ENCODE assay signal across 18 cellular contexts in genomic region chr3:121803921-121804320, GRCh38. TPM values are rescaled to one million over a fixed set of nuclear protein-coding genes. Genes with fewer than 3 reads are reported as not detected.
A peak's percentile ranks its signal among the peaks of the same experiment; 100 is the strongest.
DNase-seq lines count a peak whose midpoint lies in the region; ATAC-seq, FAIRE-seq and TF ChIP-seq lines count a peak whose summit lies in the region.
"Had no signal": no experiment of that assay in that cellular context is flagged by ENCODE, and none has a peak within 500 bp of the region (broad histone marks: within the 10 kb centered on the region; RNA-seq: fewer than 3 reads in every experiment).

No MANE protein-coding gene starts in this region.

- H3K36me3 ChIP-seq in kidney (ENCODE audit: control insufficient read depth in 1 of 2, insufficient read depth in 2 of 2, low read length in 2 of 2), result peaks cover 6 to 8% of the 10 kb centered on the region in 2 donors
- peaks cover 3 to 18% (median 4%) of the 10 kb centered on the region in 3 experiments for H3K36me3 ChIP-seq in naive thymus-derived CD4-positive, alpha-beta T cell (ENCODE audit: control insufficient read depth in 2 of 3, insufficient read depth in 3 of 3, low read length in 3 of 3)

- POLR2A ChIA-PET in naive thymus-derived CD4-positive, alpha-beta T cell (lab: Charles Lee), result no interaction called here

- H3K36me3 Mint-ChIP-seq in stimulated activated memory B cell treated with anti-CD40 and anti-IgM and Interleukin-4, amounts not matched to agents 10 μg/mL and 1 μg/mL and 100 μg/mL, for 72 hours, result peaks cover 63% of the 10 kb centered on the region
- peaks cover 15 to 54% (median 27%) of the 10 kb centered on the region in 5 donors for H3K36me3 Mint-ChIP-seq in naive thymus-derived CD4-positive, alpha-beta T cell

- H3K27ac Mint-ChIP-seq in stimulated activated memory B cell treated with anti-CD40 and anti-IgM and Interleukin-4, amounts not matched to agents 10 μg/mL and 1 μg/mL and 100 μg/mL, for 72 hours, result peak overlapping the region; percentile 91
- peak overlapping the region in 2 of 9 donors; percentile 34 to 47 for H3K27ac Mint-ChIP-seq in naive thymus-derived CD4-positive, alpha-beta T cell

- no peaks in the 10 kb centered on the region for H3K4me1 ChIP-seq in kidney (ENCODE audit: control insufficient read depth in 1 of 2, insufficient read depth in 1 of 2, low read depth in 1 of 2, low read length in 2 of 2)
- no peaks in the 10 kb centered on the region for H3K4me1 ChIP-seq in naive thymus-derived CD4-positive, alpha-beta T cell (ENCODE audit: control insufficient read depth in 2 of 2, insufficient read depth in 2 of 2, low read length in 2 of 2)
- H3K4me1 ChIP-seq: BLaER1 treated with 17β-estradiol and CSF1 and Interleukin-3, amounts not matched to agents 10 nM and 100 nM had no signal

- CTCF ChIA-PET in naive thymus-derived CD4-positive, alpha-beta T cell (lab: Charles Lee), result no interaction called here

- H3K4me1 Mint-ChIP-seq in stimulated activated memory B cell treated with anti-CD40 and anti-IgM and Interleukin-4, amounts not matched to agents 10 μg/mL and 1 μg/mL and 100 μg/mL, for 72 hours, result peaks cover 60% of the 10 kb centered on the region
- H3K4me1 Mint-ChIP-seq in naive thymus-derived CD4-positive, alpha-beta T cell, result peaks cover 0 to 10% (median 0%) of the 10 kb centered on the region in 7 donors

- H3K27me3 ChIP-seq in naive thymus-derived CD4-positive, alpha-beta T cell (ENCODE audit: control insufficient read depth in 2 of 2, insufficient read depth in 2 of 2, low read length in 2 of 2), result no peaks in the 10 kb centered on the region
- H3K27me3 ChIP-seq: BLaER1 treated with 17β-estradiol and CSF1 and Interleukin-3, amounts not matched to agents 10 nM and 100 nM had no signal

- H3K9me3 Mint-ChIP-seq in stimulated activated memory B cell treated with anti-CD40 and anti-IgM and Interleukin-4, amounts not matched to agents 10 μg/mL and 1 μg/mL and 100 μg/mL, for 72 hours, result peaks cover 8% of the 10 kb centered on the region
- no peaks in the 10 kb centered on the region for H3K9me3 Mint-ChIP-seq in naive thymus-derived CD4-positive, alpha-beta T cell

- peak; percentile 13 for FAIRE-seq in kidney (lab: Jason Lieb, UNC)
- FAIRE-seq: GM12878 had no signal

- H3K27me3 Mint-ChIP-seq in stimulated activated memory B cell treated with anti-CD40 and anti-IgM and Interleukin-4, amounts not matched to agents 10 μg/mL and 1 μg/mL and 100 μg/mL, for 72 hours, result no peaks in the 10 kb centered on the region
- no peaks in the 10 kb centered on the region for H3K27me3 Mint-ChIP-seq in naive thymus-derived CD4-positive, alpha-beta T cell

- H3K4me3 Mint-ChIP-seq in stimulated activated memory B cell treated with anti-CD40 and anti-IgM and Interleukin-4, amounts not matched to agents 10 μg/mL and 1 μg/mL and 100 μg/mL, for 72 hours, result peak overlapping the region; percentile 48
- no peak overlapping the region for H3K4me3 Mint-ChIP-seq in naive thymus-derived CD4-positive, alpha-beta T cell

- intact Hi-C loops in kidney (cut with DNase I), result no loop called here
- intact Hi-C loops in naive thymus-derived CD4-positive, alpha-beta T cell (cut with micrococcal nuclease), result no loop called here

- H3K4me3 ChIP-seq in kidney (ENCODE audit: low read length in 2 of 2), result no peak overlapping the region
- no peak overlapping the region for H3K4me3 ChIP-seq in naive thymus-derived CD4-positive, alpha-beta T cell (ENCODE audit: low read length)
- H3K4me3 ChIP-seq: BLaER1 treated with 17β-estradiol and CSF1 and Interleukin-3, amounts not matched to agents 10 nM and 100 nM; GM12878 had no signal

- peak; percentile 40 for DNase-seq in NOMO-1 treated with DMSO at 0.1 percent for 48 hours (lab: John Stamatoyannopoulos, UW; ENCODE audit: unreplicated experiment)
- no peak for DNase-seq in NOMO-1 treated with dmso at 0.1 percent for 144 hours (lab: John Stamatoyannopoulos, UW; ENCODE audit: unreplicated experiment)
- peak; percentile 4 for DNase-seq in LoVo (ENCODE audit: low spot score)
- no peak for DNase-seq in kidney
- DNase-seq in HuH-7.5 (ENCODE audit: low spot score), result no peak
- DNase-seq in naive thymus-derived CD4-positive, alpha-beta T cell, result no peak
- DNase-seq: 8988T, DMS53, HCEC 1CT, NCI-H1092 treated with DMSO at 0.1 percent for 48 hours, NCI-H187, NCI-H446 treated with DMSO at 0.1 percent for 48 hours, NCI-H774, SHP77 treated with DMSO at 0.1 percent for 48 hours had no signal

- no peaks in the 10 kb centered on the region for H3K9me3 ChIP-seq in kidney (ENCODE audit: control insufficient read depth in 1 of 2, low read length in 2 of 2)
- H3K9me3 ChIP-seq in naive thymus-derived CD4-positive, alpha-beta T cell (ENCODE audit: control insufficient read depth in 2 of 3, low read length in 3 of 3), result no peaks in the 10 kb centered on the region
- H3K9me3 ChIP-seq: BLaER1 treated with 17β-estradiol and CSF1 and Interleukin-3, amounts not matched to agents 10 nM and 100 nM had no signal

- no peak for TF ChIP-seq CTCF in kidney (IDR thresholded peaks at IDR 0.05; ENCODE audit: borderline replicate concordance, extremely low read depth, insufficient read depth)

- H3K27ac ChIP-seq in kidney (ENCODE audit: low read depth in 2 of 2, low read length in 2 of 2), result no peak overlapping the region
- H3K27ac ChIP-seq in naive thymus-derived CD4-positive, alpha-beta T cell (ENCODE audit: low read depth, low read length), result no peak overlapping the region
- H3K27ac ChIP-seq: BLaER1 treated with 17β-estradiol and CSF1 and Interleukin-3, amounts not matched to agents 10 nM and 100 nM had no signal

- H3K9ac ChIP-seq in kidney (ENCODE audit: low read length in 2 of 2), result no peak overlapping the region
- H3K9ac ChIP-seq: BLaER1 treated with 17β-estradiol and CSF1 and Interleukin-3, amounts not matched to agents 10 nM and 100 nM had no signal

- ATAC-seq in stimulated activated memory B cell treated with anti-CD40 and anti-IgM and Interleukin-4, amounts not matched to agents 10 μg/mL and 1 μg/mL and 100 μg/mL, for 72 hours, result no peak
- no peak for ATAC-seq in GM19035 (IDR thresholded peaks at IDR 0.05; ENCODE audit: unreplicated experiment)
- ATAC-seq in naive thymus-derived CD4-positive, alpha-beta T cell, result no peak
- ATAC-seq: GM12878 had no signal

RNA-seq across cellular contexts. Expression of gene IQCB1, which starts 30.9 kb away (rescaled TPM):
- total RNA-seq in kidney, result 16.9 TPM
- polyA plus RNA-seq in kidney (ENCODE audit: insufficient read depth, low read depth, low replicate concordance), result 12.9 TPM
- 10 to 100 TPM; 32.6 to 45.6 (median 35.8) TPM for total RNA-seq in naive thymus-derived CD4-positive, alpha-beta T cell
- 10 to 100 TPM; 20.3 to 21.5 TPM for polyA plus RNA-seq in naive thymus-derived CD4-positive, alpha-beta T cell

RNA-seq across cellular contexts. Expression of gene EAF2, which starts 31.1 kb away (rescaled TPM):
- total RNA-seq in kidney, result 13.9 TPM
- polyA plus RNA-seq in kidney (ENCODE audit: insufficient read depth, low read depth, low replicate concordance), result 43.6 TPM
- 10 to 100 TPM in 2 of 5 experiments, 1 to 10 TPM in 3; 6.4 to 16.1 (median 7.5) TPM for total RNA-seq in naive thymus-derived CD4-positive, alpha-beta T cell
- 10 to 100 TPM; 13.6 to 16.6 TPM for polyA plus RNA-seq in naive thymus-derived CD4-positive, alpha-beta T cell

RNA-seq across cellular contexts. Expression of gene GOLGB1, which starts 54.4 kb away (rescaled TPM):
- total RNA-seq in kidney, result 79.7 TPM
- 26.8 TPM for polyA plus RNA-seq in kidney (ENCODE audit: insufficient read depth, low read depth, low replicate concordance)
- 10 to 100 TPM; 29.5 to 49.7 (median 44.5) TPM for total RNA-seq in naive thymus-derived CD4-positive, alpha-beta T cell
- polyA plus RNA-seq in naive thymus-derived CD4-positive, alpha-beta T cell, result 10 to 100 TPM in 1 of 2 donors, 1 to 10 TPM in 1; 3.4 to 11.1 TPM

Comparison
In these comparisons a context has a peak if more than half of its experiments do, and no peak if none do; other contexts are left out.
1. DNase-seq: peak in NOMO-1 treated with DMSO at 0.1 percent for 48 hours (single experiment) and LoVo (single experiment); none in NOMO-1 treated with dmso at 0.1 percent for 144 hours (single experiment), kidney (single experiment), HuH-7.5 (single experiment) and naive thymus-derived CD4-positive, alpha-beta T cell (0 of 9).